29 cellular contexts compared by ENCODE assay signal in genomic region chr9:126371007-126371870, GRCh38. TPM values are rescaled to one million over a fixed set of nuclear protein-coding genes. Genes with fewer than 3 reads are reported as not detected.
DNase-seq lines count a peak whose midpoint lies in the region; ATAC-seq and TF ChIP-seq lines count a peak whose summit lies in the region.
"Had no signal": no experiment of that assay in that cellular context is flagged by ENCODE, and none has a peak within 500 bp of the region (broad histone marks: within the 10 kb centered on the region; RNA-seq: fewer than 3 reads in every experiment).

No MANE protein-coding gene starts in this region.

- H4K12ac ChIP-seq in trophoblast cell (ENCODE audit: low read depth, low read length), result peak overlapping the region; percentile 48

- H3K18ac ChIP-seq in trophoblast cell (ENCODE audit: low read length), result peak overlapping the region; percentile 92

- peak overlapping the region; percentile 95 for H3K14ac ChIP-seq in trophoblast cell (ENCODE audit: low read length)

- H3K4me1 Mint-ChIP-seq in WTC11 (peaks cover 38% of the 10 kb centered on the region), endothelial cell (ENCODE audit: unreplicated experiment) (peaks cover 48% of the 10 kb centered on the region)

- H3K4me1 ChIP-seq in trophoblast cell (ENCODE audit: control insufficient read depth in 1 of 2, insufficient read depth in 2 of 2, low read length in 2 of 2) (peaks cover 19 to 24% of the 10 kb centered on the region in 2 experiments), OCI-LY7 (ENCODE audit: insufficient read depth, low read length, poor library complexity, severe bottlenecking) (no peaks in the 10 kb centered on the region)
- H3K4me1 ChIP-seq: pancreas had no signal

- no peak overlapping the region for H3K9ac ChIP-seq in trophoblast cell (ENCODE audit: low read length)

- no peaks in the 10 kb centered on the region for H4K20me1 ChIP-seq in OCI-LY7 (ENCODE audit: insufficient read depth, low read length)

- CTCF ChIA-PET in WTC11 (lab: Charles Lee), result no interaction called here
- CTCF ChIA-PET in OCI-LY7 (lab: Charles Lee; ENCODE audit: unreplicated experiment), result no interaction called here

- no peaks in the 10 kb centered on the region for H3K9me2 ChIP-seq in OCI-LY7 (ENCODE audit: insufficient read depth, low read length)

- H4K8ac ChIP-seq in trophoblast cell (ENCODE audit: low read depth, low read length), result peak overlapping the region; percentile 81

- H3K36me3 Mint-ChIP-seq in WTC11 (no peaks in the 10 kb centered on the region), endothelial cell (ENCODE audit: low read depth, unreplicated experiment) (no peaks in the 10 kb centered on the region)

- H2BK120ac ChIP-seq in trophoblast cell (ENCODE audit: insufficient read depth, low read length, poor library complexity), result peak overlapping the region; percentile 57

- no peaks in the 10 kb centered on the region for H3K27me3 ChIP-seq in trophoblast cell (ENCODE audit: insufficient read depth, low read length)
- H3K27me3 ChIP-seq: pancreas, transverse colon had no signal

- H3K79me1 ChIP-seq in trophoblast cell (ENCODE audit: low read length), result peaks cover 25% of the 10 kb centered on the region

- intact Hi-C loops in OCI-LY7 (cut with micrococcal nuclease; ENCODE audit: unreplicated experiment), result no loop called here

- POLR2A ChIA-PET in WTC11 (lab: Charles Lee) (no interaction called here), OCI-LY7 (lab: Charles Lee) (no interaction called here)

- H3K27ac Mint-ChIP-seq in WTC11, result no peak overlapping the region
- peak overlapping the region; percentile 48 for H3K27ac Mint-ChIP-seq in endothelial cell (ENCODE audit: unreplicated experiment)
- H3K27ac Mint-ChIP-seq: brain; immature natural killer cell; memory B cell; stimulated activated naive CD8-positive, alpha-beta T cell treated with anti-CD3 and anti-CD28 coated beads, Interleukin-15, Interleukin-2, amounts not matched to agents 100 ng/mL and 50 ng/mL, for 24 hours had no signal

- peak; percentile 17 for DNase-seq in D341Med (ENCODE audit: low spot score)
- DNase-seq in WTC11 (ENCODE audit: low spot score), result peak; percentile 46
- no peak for DNase-seq in endothelial cell (ENCODE audit: low spot score)
- peak; percentile 31 to 84 for DNase-seq in trophoblast cell
- DNase-seq in NCI-H1694 (lab: John Stamatoyannopoulos, UW), result no peak
- no peak for DNase-seq in NCI-H69 (lab: John Stamatoyannopoulos, UW)
- DNase-seq in OCI-LY7 (ENCODE audit: low spot score), result no peak
- DNase-seq: activated CD4-positive, alpha-beta T cell treated with anti-CD3 and anti-CD28 coated beads, Interleukin-2, amount 50 U/mL, for 48 hours; activated naive CD4-positive, alpha-beta T cell treated with anti-CD3 and anti-CD28 coated beads, Interleukin-2, amount 50 U/mL, for 16 hours; DMS153; effector CD4-positive, alpha-beta T cell; GDM1; hippocampal formation; immature natural killer cell; NCI-H1092; NCI-H1694 treated with DMSO at 0.1 percent for 48 hours; NCI-H446 treated with DMSO at 0.1 percent for 48 hours; pancreas; stimulated activated CD4-positive, alpha-beta T cell treated with anti-CD3 and anti-CD28 coated beads, Interleukin-2, amount 100 ng/mL, for 24 hours; transverse colon had no signal

- H2AFZ ChIP-seq in trophoblast cell (ENCODE audit: insufficient read depth, low read length, poor library complexity), result no peak overlapping the region
- H2AFZ ChIP-seq in OCI-LY7 (ENCODE audit: low read length), result no peak overlapping the region

- H2BK5ac ChIP-seq in trophoblast cell (ENCODE audit: low read depth, low read length, poor library complexity), result peak overlapping the region; percentile 71

- peak overlapping the region; percentile 99 for H2AK5ac ChIP-seq in trophoblast cell (ENCODE audit: low read length)

- H4K91ac ChIP-seq in trophoblast cell (ENCODE audit: low read depth, low read length), result peak overlapping the region; percentile 93

- no CpG with 5 or more reads among the region's 17 CpGs for WGBS in trophoblast cell (ENCODE audit: extremely low coverage, insufficient coverage, insufficient read length)

- no peaks in the 10 kb centered on the region for H3K27me3 Mint-ChIP-seq in WTC11 (ENCODE audit: low read depth)
- H3K27me3 Mint-ChIP-seq in endothelial cell (ENCODE audit: unreplicated experiment), result peaks cover 3% of the 10 kb centered on the region
- H3K27me3 Mint-ChIP-seq: brain; stimulated activated naive CD8-positive, alpha-beta T cell treated with anti-CD3 and anti-CD28 coated beads, Interleukin-15, Interleukin-2, amounts not matched to agents 100 ng/mL and 50 ng/mL, for 24 hours had no signal

- TF ChIP-seq CTCF in WTC11 (IDR thresholded peaks at IDR 0.05) (no peak), endothelial cell (IDR thresholded peaks at IDR 0.05; ENCODE audit: unreplicated experiment) (no peak), OCI-LY7 (conservative IDR thresholded peaks at IDR 0.05; ENCODE audit: low read length) (no peak)

- H3K4ac ChIP-seq in trophoblast cell (ENCODE audit: low read depth, low read length), result peak overlapping the region; percentile 80

- peak overlapping the region; percentile 97 for H2BK12ac ChIP-seq in trophoblast cell (ENCODE audit: low read length)

- no peak overlapping the region for H3K23ac ChIP-seq in trophoblast cell (ENCODE audit: low read length)

- peak; percentile 69 for ATAC-seq in WTC11
- no peak for ATAC-seq in HG02885 (IDR thresholded peaks at IDR 0.05; ENCODE audit: poor library complexity, unreplicated experiment)
- ATAC-seq: K562, left colon, pancreas had no signal

- BruUV-seq in OCI-LY7 (replicated peaks; lab: Mats Ljungman, UMichigan), result no TSS peak

- H3K9me3 Mint-ChIP-seq in WTC11, result no peaks in the 10 kb centered on the region
- H3K9me3 Mint-ChIP-seq in endothelial cell (ENCODE audit: unreplicated experiment), result no peaks in the 10 kb centered on the region
- H3K9me3 Mint-ChIP-seq: immature natural killer cell; memory B cell; stimulated activated naive CD8-positive, alpha-beta T cell treated with anti-CD3 and anti-CD28 coated beads, Interleukin-15, Interleukin-2, amounts not matched to agents 100 ng/mL and 50 ng/mL, for 24 hours had no signal

- H3K79me2 ChIP-seq in trophoblast cell (ENCODE audit: control insufficient read depth, insufficient read depth, low read length, poor library complexity) (peaks cover 9% of the 10 kb centered on the region), OCI-LY7 (ENCODE audit: insufficient read depth, low read depth, low read length) (no peaks in the 10 kb centered on the region)

- H3K4me2 ChIP-seq in trophoblast cell (ENCODE audit: low read length) (no peak overlapping the region), OCI-LY7 (ENCODE audit: low read length) (no peak overlapping the region)

- H3K4me3 Mint-ChIP-seq in WTC11 (no peak overlapping the region), endothelial cell (ENCODE audit: unreplicated experiment) (no peak overlapping the region)
- H3K4me3 Mint-ChIP-seq: brain; immature natural killer cell; memory B cell; stimulated activated naive CD8-positive, alpha-beta T cell treated with anti-CD3 and anti-CD28 coated beads, Interleukin-15, Interleukin-2, amounts not matched to agents 100 ng/mL and 50 ng/mL, for 24 hours had no signal

- H3K27ac ChIP-seq in trophoblast cell (ENCODE audit: low read depth, low read length) (peak overlapping the region; percentile 59), OCI-LY7 (ENCODE audit: low read depth, low read length, poor library complexity, severe bottlenecking) (no peak overlapping the region)
- H3K27ac ChIP-seq: epithelial cell of prostate, pancreas, RWPE1, transverse colon had no signal

- H3K9me3 ChIP-seq in trophoblast cell (ENCODE audit: insufficient read depth, low read depth, low read length), result no peaks in the 10 kb centered on the region
- no peaks in the 10 kb centered on the region for H3K9me3 ChIP-seq in OCI-LY7 (ENCODE audit: low read length)
- H3K9me3 ChIP-seq: HAP-1, pancreas, transverse colon had no signal

- peak overlapping the region; percentile 45 for H3K4me3 ChIP-seq in trophoblast cell (ENCODE audit: low read depth, low read length)
- no peak overlapping the region for H3K4me3 ChIP-seq in OCI-LY7 (ENCODE audit: low read depth, low read length, poor library complexity, severe bottlenecking)
- H3K4me3 ChIP-seq: HAP-1, K562, pancreas, transverse colon had no signal

- peaks cover 0 to 9% of the 10 kb centered on the region in 2 experiments for H3K36me3 ChIP-seq in trophoblast cell (ENCODE audit: control insufficient read depth in 1 of 2, insufficient read depth in 2 of 2, low read length in 2 of 2)
- no peaks in the 10 kb centered on the region for H3K36me3 ChIP-seq in OCI-LY7 (ENCODE audit: insufficient read depth, low read length)
- H3K36me3 ChIP-seq: HAP-1, pancreas, transverse colon had no signal

TF ChIP-seq in WTC11, 78 proteins besides CTCF, POLR2A, EP300 and RAD21 (continues in another document):
- TF ChIP-seq RORB (CRISPR knock-in tag; IDR thresholded peaks at IDR 0.05), result 0 out of 2 replicates have a peak, but pooled peaks have one; percentile 50
- no peak for TF ChIP-seq GABPB1 (CRISPR knock-in tag; IDR thresholded peaks at IDR 0.05)
- no peak for TF ChIP-seq SOX15 (CRISPR knock-in tag; IDR thresholded peaks at IDR 0.05)
- no peak for TF ChIP-seq GRHL2 (CRISPR knock-in tag; IDR thresholded peaks at IDR 0.05; ENCODE audit: insufficient replicate concordance, severe bottlenecking)
- peak; percentile 63; the same call in 1 of the 2 replicates for TF ChIP-seq ZNF263 (CRISPR knock-in tag; IDR thresholded peaks at IDR 0.05; ENCODE audit: low read depth)
- TF ChIP-seq NR1H2 (CRISPR knock-in tag; IDR thresholded peaks at IDR 0.05), result no peak
- no peak for TF ChIP-seq E2F4 (CRISPR knock-in tag; IDR thresholded peaks at IDR 0.05; ENCODE audit: borderline replicate concordance, low read depth)
- TF ChIP-seq FOXJ3 (CRISPR knock-in tag; IDR thresholded peaks at IDR 0.05; ENCODE audit: borderline replicate concordance), result no peak

RNA-seq across cellular contexts. Expression of gene MVB12B, which starts 44.6 kb away (rescaled TPM):
- total RNA-seq in WTC11 (2021) (4.9 to 5.7 TPM (median 5.5 TPM) in 3 replicates), endothelial cell (ENCODE audit: unreplicated experiment) (18.8 TPM), OCI-LY7 (2022) (0.53 and 1.3 TPM in 2 replicates)
- 13.2 and 13.4 TPM in 2 replicates for polyA plus RNA-seq in trophoblast cell (2013)
- total RNA-seq in OCI-LY7 (2014; rRNA removed; shearing (Covaris generic)), result not detected in 2 replicates
- total RNA-seq: K562 had no signal
- polyA plus RNA-seq: K562 had no signal

Comparison
In these comparisons a context has a peak if more than half of its experiments do, and no peak if none do; other contexts are left out.
1. DNase-seq: peak in D341Med (single experiment), WTC11 (single experiment) and trophoblast cell (2 of 2); none in endothelial cell (single experiment), NCI-H1694 (single experiment), NCI-H69 (single experiment) and OCI-LY7 (single experiment).